Comparison of ENCODE assay signal across 1 cellular context in the genomic region with DNA sequence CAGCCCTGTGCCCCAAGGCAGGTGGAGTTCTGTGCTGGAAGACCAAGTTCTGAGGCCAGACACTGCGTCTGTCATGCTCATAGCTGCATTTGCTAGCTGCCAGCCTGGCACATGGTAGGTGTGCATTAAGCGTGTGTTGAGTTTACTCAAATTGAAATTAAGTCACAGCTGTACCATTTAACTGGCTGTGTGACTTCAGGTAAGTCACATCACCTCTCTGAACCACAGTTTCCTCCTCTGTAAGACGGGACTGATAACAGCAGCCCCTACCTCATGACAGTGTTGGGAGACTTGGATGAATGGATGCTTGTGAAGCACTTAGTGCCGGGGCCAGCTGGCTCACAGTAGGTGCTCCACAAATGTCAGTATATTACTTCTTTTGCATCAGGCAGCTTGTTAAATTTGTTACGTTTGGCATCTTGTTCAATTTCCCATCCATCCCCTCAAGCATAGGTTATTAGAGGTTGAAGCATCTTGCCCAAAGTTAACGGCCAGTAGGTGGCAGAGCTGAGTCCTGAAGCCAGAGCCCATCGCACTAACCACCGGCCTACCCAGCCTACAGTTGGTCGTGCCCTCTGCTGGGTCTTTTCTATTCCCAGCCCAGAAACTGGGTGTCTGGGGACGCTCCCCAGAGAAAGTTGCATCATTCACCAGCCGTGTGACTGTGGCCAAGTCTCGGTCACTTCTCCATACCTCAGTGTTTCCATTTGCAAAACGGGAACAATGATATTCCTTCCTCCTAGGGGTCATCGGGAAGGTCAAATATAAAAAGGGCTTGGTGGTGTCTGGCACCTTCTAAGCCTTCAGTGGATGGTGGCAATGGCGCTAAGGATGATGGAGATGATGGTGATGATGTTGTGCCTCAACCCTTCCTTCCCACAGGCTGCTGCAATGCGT.
TF ChIP-seq lines count a peak whose summit lies in the region.

No MANE protein-coding gene starts in this region.

TF ChIP-seq in endothelial cell of umbilical vein, 7 proteins besides CTCF, POLR2A, EP300 and RAD21 (continued from another document):
- TF ChIP-seq JUN (IDR thresholded peaks at IDR 0.05; ENCODE audit: borderline replicate concordance, insufficient read depth, insufficient read length, low read depth) (no peak), POLR2AphosphoS5 (IDR thresholded peaks at IDR 0.05; ENCODE audit: insufficient read depth, low read depth, low read length) (no peak)
